Comparison of ENCODE assay signal across 8 cellular contexts in genomic region chr12:9648701-9649531, GRCh38. TPM values are rescaled to one million over a fixed set of nuclear protein-coding genes. Genes with fewer than 3 reads are reported as not detected.
DNase-seq lines count a peak whose midpoint lies in the region; ATAC-seq and TF ChIP-seq lines count a peak whose summit lies in the region.

No MANE protein-coding gene starts in this region.

- H3K9me3 Mint-ChIP-seq in brain: peaks cover 0 to 6% (median 0%) of the 10 kb centered on the region in 5 experiments

- H3K4me1 ChIP-seq in right lobe of liver (no peaks in the 10 kb centered on the region), upper lobe of left lung (peaks cover 10 to 44% (median 22%) of the 10 kb centered on the region in 4 donors)

- no peak for ATAC-seq in right lobe of liver
- peak in 1 of 2 donors; percentile 6 for ATAC-seq in upper lobe of left lung (ENCODE audit: low FRiP score in 2 of 2)
- ATAC-seq in GM18868 (IDR thresholded peaks at IDR 0.05; ENCODE audit: unreplicated experiment): no peak
- no peak for ATAC-seq in GM21786 (IDR thresholded peaks at IDR 0.05; ENCODE audit: unreplicated experiment)

- H3K27me3 ChIP-seq in BJ (ENCODE audit: control insufficient read depth, insufficient read depth, low read length) (no peaks in the 10 kb centered on the region), right lobe of liver (no peaks in the 10 kb centered on the region), upper lobe of left lung (no peaks in the 10 kb centered on the region)

- peak overlapping the region; percentile 70 to 96 (median 88) for H3K27ac Mint-ChIP-seq in brain

- peak overlapping the region; percentile 75 to 88 (median 77) for H3K27ac ChIP-seq in right lobe of liver
- peak overlapping the region; percentile 87 to 94 (median 90) for H3K27ac ChIP-seq in upper lobe of left lung

- CTCF ChIA-PET in BJ (lab: Yijun Ruan, JAX): interaction anchor here (4.0 kb wide), 1 partner anchor 60 kb away, joined by 26 read pairs; no protein-coding TSS in a partner anchor

- WGBS in right lobe of liver (ENCODE audit: insufficient coverage, low coverage, low lambda C conversion rate, missing lambda C conversion rate): 10% methylated on average over 13 of the region's 13 CpGs
- 5 to 7% methylated on average over 13 of the region's 13 CpGs for WGBS in upper lobe of left lung, 2 donors

- H3K9me3 ChIP-seq in right lobe of liver (no peaks in the 10 kb centered on the region), upper lobe of left lung (no peaks in the 10 kb centered on the region)

- TF ChIP-seq EP300 in upper lobe of left lung (IDR thresholded peaks at IDR 0.05): no peak

- POLR2A ChIA-PET in BJ (lab: Charles Lee): no interaction called here

- TF ChIP-seq POLR2A in right lobe of liver (IDR thresholded peaks at IDR 0.05) (no peak), upper lobe of left lung (IDR thresholded peaks at IDR 0.05) (no peak)

- H3K36me3 ChIP-seq in BJ (ENCODE audit: control insufficient read depth, insufficient read depth, low read length) (peaks cover 1% of the 10 kb centered on the region; the same call in 1 of the 2 replicates), right lobe of liver (no peaks in the 10 kb centered on the region), upper lobe of left lung (peaks cover 0 to 5% (median 3%) of the 10 kb centered on the region in 4 donors)

- peak overlapping the region; percentile 79 to 94 (median 89) for H3K4me3 Mint-ChIP-seq in brain

- no peak for TF ChIP-seq CTCF in BJ (IDR thresholded peaks at IDR 0.05; ENCODE audit: insufficient read depth, low read depth, low read length)
- no peak for TF ChIP-seq CTCF in brain (conservative IDR thresholded peaks at IDR 0.05)
- TF ChIP-seq CTCF in right lobe of liver (IDR thresholded peaks at IDR 0.05): no peak
- TF ChIP-seq CTCF in upper lobe of left lung (IDR thresholded peaks at IDR 0.05): no peak

- H3K4me3 ChIP-seq in BJ (ENCODE audit: low read depth, low read length) (peak overlapping the region; percentile 73), right lobe of liver (peak overlapping the region; percentile 50 to 65 (median 52)), upper lobe of left lung (peak overlapping the region; percentile 49 to 77 (median 58))
- H3K4me3 ChIP-seq in Jurkat, Clone E6-1 (ENCODE audit: low read length): peak overlapping the region; percentile 61

- H3K36me3 Mint-ChIP-seq in brain: peaks cover 9% of the 10 kb centered on the region

- DNase-seq in BJ (ENCODE audit: low read depth) (no peak), right lobe of liver (no peak), upper lobe of left lung (no peak), cortex of kidney (lab: John Stamatoyannopoulos, UW) (no peak)
- DNase-seq in Jurkat, Clone E6-1 (ENCODE audit: low read depth, low spot score): peak; percentile 27

- intact Hi-C loops in right lobe of liver (cut with DNase I): no loop called here

- peaks cover 49% of the 10 kb centered on the region for H3K4me1 Mint-ChIP-seq in brain

- peaks cover 3% of the 10 kb centered on the region for H3K27me3 Mint-ChIP-seq in brain

RNA-seq across cellular contexts. Expression of gene CLEC2D, which starts 20.6 kb away (rescaled TPM):
- polyA plus RNA-seq in BJ (2011; rRNA removed) (1.7 and 3.6 TPM in 2 replicates), brain (ENCODE audit: insufficient read depth, low read depth, low replicate concordance) (0.81 TPM)
- polyA minus RNA-seq in BJ (2011; rRNA and poly(A)+ RNA removed): 1.7 and 2.2 TPM in 2 replicates
- 9.1 TPM for polyA plus RNA-seq in Jurkat, Clone E6-1 (2012; ENCODE audit: insufficient read depth, insufficient read length)
- total RNA-seq in right lobe of liver (1 to 10 TPM in 5 of 6 experiments, under 1 TPM in 1; 0.62 to 4.4 (median 1.6) TPM), upper lobe of left lung (10 to 100 TPM in 3 of 6 donors, 1 to 10 TPM in 3; 7.0 to 34.8 (median 12.2) TPM)

RNA-seq across cellular contexts. Expression of gene KLRB1, which starts 41.2 kb away (rescaled TPM):
- polyA plus RNA-seq in BJ (2011; rRNA removed): not detected in 2 replicates
- polyA minus RNA-seq in BJ (2011; rRNA and poly(A)+ RNA removed): not detected in 2 replicates
- not detected for polyA plus RNA-seq in Jurkat, Clone E6-1 (2012; ENCODE audit: insufficient read depth, insufficient read length)
- 0.37 TPM for polyA plus RNA-seq in brain (ENCODE audit: insufficient read depth, low read depth, low replicate concordance)
- 1 to 10 TPM in 3 of 6 experiments, under 1 TPM in 3; 0.22 to 1.9 (median 1.1) TPM for total RNA-seq in right lobe of liver
- 1 to 10 TPM in 5 of 6 donors, not detected in 1; 1.3 to 7.6 (median 3.0) TPM for total RNA-seq in upper lobe of left lung
